Comparison of ENCODE assay signal across 3 cellular contexts in genomic region chr7:106916689-106917088, GRCh38.
TF ChIP-seq lines count a peak whose summit lies in the region.

No MANE protein-coding gene starts in this region.

TF ChIP-seq in IMR-90, 13 proteins besides CTCF, POLR2A, EP300 and RAD21:
- no peak for TF ChIP-seq RCOR1 (IDR thresholded peaks at IDR 0.05; ENCODE audit: insufficient replicate concordance, low read length)
- no peak for TF ChIP-seq NFE2L2 (IDR thresholded peaks at IDR 0.05; ENCODE audit: low read depth, low read length)
- no peak for TF ChIP-seq CEBPB (IDR thresholded peaks at IDR 0.05; ENCODE audit: low read depth, low read length)
- TF ChIP-seq MAFK (IDR thresholded peaks at IDR 0.05; ENCODE audit: low read depth, low read length), result no peak
- no peak for TF ChIP-seq FOS (IDR thresholded peaks at IDR 0.05; ENCODE audit: low read depth, low read length)
- TF ChIP-seq, protein P1, sequence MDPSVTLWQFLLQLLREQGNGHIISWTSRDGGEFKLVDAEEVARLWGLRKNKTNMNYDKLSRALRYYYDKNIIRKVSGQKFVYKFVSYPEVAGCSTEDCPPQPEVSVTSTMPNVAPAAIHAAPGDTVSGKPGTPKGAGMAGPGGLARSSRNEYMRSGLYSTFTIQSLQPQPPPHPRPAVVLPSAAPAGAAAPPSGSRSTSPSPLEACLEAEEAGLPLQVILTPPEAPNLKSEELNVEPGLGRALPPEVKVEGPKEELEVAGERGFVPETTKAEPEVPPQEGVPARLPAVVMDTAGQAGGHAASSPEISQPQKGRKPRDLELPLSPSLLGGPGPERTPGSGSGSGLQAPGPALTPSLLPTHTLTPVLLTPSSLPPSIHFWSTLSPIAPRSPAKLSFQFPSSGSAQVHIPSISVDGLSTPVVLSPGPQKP (IDR thresholded peaks at IDR 0.05; ENCODE audit: borderline replicate concordance, low read depth, low read length), result no peak
- TF ChIP-seq CHD1 (IDR thresholded peaks at IDR 0.05; ENCODE audit: low read depth, low read length), result no peak
- TF ChIP-seq BHLHE40 (IDR thresholded peaks at IDR 0.05; ENCODE audit: low read depth, low read length), result no peak
TF ChIP-seq in IMR-90: peak in this region for 0.

TF ChIP-seq in K562, 482 proteins besides CTCF, POLR2A, EP300 and RAD21:
- no peak for TF ChIP-seq MTA3 (IDR thresholded peaks at IDR 0.05; ENCODE audit: borderline replicate concordance)
- TF ChIP-seq E2F6 (IDR thresholded peaks at IDR 0.05; ENCODE audit: borderline replicate concordance in 1 of 2, extremely low read depth in 1 of 2, insufficient read depth in 1 of 2, insufficient read length in 1 of 2, low read depth in 1 of 2, low read length in 1 of 2, poor library complexity in 1 of 2, severe bottlenecking in 1 of 2), result no peak
- no peak for TF ChIP-seq EHMT2 (IDR thresholded peaks at IDR 0.05)
- TF ChIP-seq, protein P2, sequence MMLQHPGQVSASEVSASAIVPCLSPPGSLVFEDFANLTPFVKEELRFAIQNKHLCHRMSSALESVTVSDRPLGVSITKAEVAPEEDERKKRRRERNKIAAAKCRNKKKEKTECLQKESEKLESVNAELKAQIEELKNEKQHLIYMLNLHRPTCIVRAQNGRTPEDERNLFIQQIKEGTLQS (IDR thresholded peaks at IDR 0.05), result peak; percentile 37; the same call in 1 of the 2 replicates
- TF ChIP-seq, protein P2 (CRISPR knock-in tag; conservative IDR thresholded peaks at IDR 0.05), result no peak
- TF ChIP-seq POLR3G (IDR thresholded peaks at IDR 0.05; ENCODE audit: extremely low read depth, insufficient read length, insufficient replicate concordance), result no peak
- no peak for TF ChIP-seq MYNN (IDR thresholded peaks at IDR 0.05)
- no peak for TF ChIP-seq MYNN (CRISPR knock-in tag; IDR thresholded peaks at IDR 0.05)
- TF ChIP-seq ATF7 (IDR thresholded peaks at IDR 0.05), result 0 out of 2 replicates have a peak, but pooled peaks have one; percentile 16
- no peak for TF ChIP-seq FOXJ3 (CRISPR knock-in tag; IDR thresholded peaks at IDR 0.05)
- no peak for TF ChIP-seq ARNT (IDR thresholded peaks at IDR 0.05)

TF ChIP-seq in GM23338, 12 proteins besides CTCF, POLR2A, EP300 and RAD21:
- no peak for TF ChIP-seq NANOG (IDR thresholded peaks at IDR 0.05; ENCODE audit: borderline replicate concordance)
- TF ChIP-seq REST (IDR thresholded peaks at IDR 0.05; ENCODE audit: unreplicated experiment), result no peak
- TF ChIP-seq, protein P3, sequence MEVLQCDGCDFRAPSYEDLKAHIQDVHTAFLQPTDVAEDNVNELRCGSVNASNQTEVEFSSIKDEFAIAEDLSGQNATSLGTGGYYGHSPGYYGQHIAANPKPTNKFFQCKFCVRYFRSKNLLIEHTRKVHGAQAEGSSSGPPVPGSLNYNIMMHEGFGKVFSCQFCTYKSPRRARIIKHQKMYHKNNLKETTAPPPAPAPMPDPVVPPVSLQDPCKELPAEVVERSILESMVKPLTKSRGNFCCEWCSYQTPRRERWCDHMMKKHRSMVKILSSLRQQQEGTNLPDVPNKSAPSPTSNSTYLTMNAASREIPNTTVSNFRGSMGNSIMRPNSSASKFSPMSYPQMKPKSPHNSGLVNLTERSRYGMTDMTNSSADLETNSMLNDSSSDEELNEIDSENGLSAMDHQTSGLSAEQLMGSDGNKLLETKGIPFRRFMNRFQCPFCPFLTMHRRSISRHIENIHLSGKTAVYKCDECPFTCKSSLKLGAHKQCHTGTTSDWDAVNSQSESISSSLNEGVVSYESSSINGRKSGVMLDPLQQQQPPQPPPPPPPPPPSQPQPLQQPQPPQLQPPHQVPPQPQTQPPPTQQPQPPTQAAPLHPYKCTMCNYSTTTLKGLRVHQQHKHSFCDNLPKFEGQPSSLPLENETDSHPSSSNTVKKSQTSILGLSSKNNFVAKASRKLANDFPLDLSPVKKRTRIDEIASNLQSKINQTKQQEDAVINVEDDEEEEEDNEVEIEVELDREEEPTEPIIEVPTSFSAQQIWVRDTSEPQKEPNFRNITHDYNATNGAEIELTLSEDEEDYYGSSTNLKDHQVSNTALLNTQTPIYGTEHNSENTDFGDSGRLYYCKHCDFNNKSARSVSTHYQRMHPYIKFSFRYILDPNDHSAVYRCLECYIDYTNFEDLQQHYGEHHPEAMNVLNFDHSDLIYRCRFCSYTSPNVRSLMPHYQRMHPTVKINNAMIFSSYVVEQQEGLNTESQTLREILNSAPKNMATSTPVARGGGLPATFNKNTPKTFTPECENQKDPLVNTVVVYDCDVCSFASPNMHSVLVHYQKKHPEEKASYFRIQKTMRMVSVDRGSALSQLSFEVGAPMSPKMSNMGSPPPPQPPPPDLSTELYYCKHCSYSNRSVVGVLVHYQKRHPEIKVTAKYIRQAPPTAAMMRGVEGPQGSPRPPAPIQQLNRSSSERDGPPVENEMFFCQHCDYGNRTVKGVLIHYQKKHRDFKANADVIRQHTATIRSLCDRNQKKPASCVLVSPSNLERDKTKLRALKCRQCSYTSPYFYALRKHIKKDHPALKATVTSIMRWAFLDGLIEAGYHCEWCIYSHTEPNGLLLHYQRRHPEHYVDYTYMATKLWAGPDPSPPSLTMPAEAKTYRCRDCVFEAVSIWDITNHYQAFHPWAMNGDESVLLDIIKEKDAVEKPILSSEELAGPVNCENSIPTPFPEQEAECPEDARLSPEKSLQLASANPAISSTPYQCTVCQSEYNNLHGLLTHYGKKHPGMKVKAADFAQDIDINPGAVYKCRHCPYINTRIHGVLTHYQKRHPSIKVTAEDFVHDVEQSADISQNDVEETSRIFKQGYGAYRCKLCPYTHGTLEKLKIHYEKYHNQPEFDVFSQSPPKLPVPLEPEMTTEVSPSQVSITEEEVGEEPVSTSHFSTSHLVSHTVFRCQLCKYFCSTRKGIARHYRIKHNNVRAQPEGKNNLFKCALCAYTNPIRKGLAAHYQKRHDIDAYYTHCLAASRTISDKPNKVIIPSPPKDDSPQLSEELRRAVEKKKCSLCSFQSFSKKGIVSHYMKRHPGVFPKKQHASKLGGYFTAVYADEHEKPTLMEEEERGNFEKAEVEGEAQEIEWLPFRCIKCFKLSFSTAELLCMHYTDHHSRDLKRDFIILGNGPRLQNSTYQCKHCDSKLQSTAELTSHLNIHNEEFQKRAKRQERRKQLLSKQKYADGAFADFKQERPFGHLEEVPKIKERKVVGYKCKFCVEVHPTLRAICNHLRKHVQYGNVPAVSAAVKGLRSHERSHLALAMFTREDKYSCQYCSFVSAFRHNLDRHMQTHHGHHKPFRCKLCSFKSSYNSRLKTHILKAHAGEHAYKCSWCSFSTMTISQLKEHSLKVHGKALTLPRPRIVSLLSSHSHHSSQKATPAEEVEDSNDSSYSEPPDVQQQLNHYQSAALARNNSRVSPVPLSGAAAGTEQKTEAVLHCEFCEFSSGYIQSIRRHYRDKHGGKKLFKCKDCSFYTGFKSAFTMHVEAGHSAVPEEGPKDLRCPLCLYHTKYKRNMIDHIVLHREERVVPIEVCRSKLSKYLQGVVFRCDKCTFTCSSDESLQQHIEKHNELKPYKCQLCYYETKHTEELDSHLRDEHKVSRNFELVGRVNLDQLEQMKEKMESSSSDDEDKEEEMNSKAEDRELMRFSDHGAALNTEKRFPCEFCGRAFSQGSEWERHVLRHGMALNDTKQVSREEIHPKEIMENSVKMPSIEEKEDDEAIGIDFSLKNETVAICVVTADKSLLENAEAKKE (CRISPR knock-in tag; IDR thresholded peaks at IDR 0.05), result no peak
- no peak for TF ChIP-seq EZH2phosphoT487 (IDR thresholded peaks at IDR 0.05; ENCODE audit: unreplicated experiment)
- no peak for TF ChIP-seq JUNB (IDR thresholded peaks at IDR 0.05; ENCODE audit: unreplicated experiment)
- no peak for TF ChIP-seq POLR2AphosphoS5 (IDR thresholded peaks at IDR 0.05; ENCODE audit: low read depth)
- no peak for TF ChIP-seq EZH2 (IDR thresholded peaks at IDR 0.05; ENCODE audit: low read depth, unreplicated experiment)
- TF ChIP-seq, protein P4, sequence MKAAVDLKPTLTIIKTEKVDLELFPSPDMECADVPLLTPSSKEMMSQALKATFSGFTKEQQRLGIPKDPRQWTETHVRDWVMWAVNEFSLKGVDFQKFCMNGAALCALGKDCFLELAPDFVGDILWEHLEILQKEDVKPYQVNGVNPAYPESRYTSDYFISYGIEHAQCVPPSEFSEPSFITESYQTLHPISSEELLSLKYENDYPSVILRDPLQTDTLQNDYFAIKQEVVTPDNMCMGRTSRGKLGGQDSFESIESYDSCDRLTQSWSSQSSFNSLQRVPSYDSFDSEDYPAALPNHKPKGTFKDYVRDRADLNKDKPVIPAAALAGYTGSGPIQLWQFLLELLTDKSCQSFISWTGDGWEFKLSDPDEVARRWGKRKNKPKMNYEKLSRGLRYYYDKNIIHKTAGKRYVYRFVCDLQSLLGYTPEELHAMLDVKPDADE (IDR thresholded peaks at IDR 0.05), result no peak
- TF ChIP-seq STAT1 (IDR thresholded peaks at IDR 0.05; ENCODE audit: unreplicated experiment), result no peak
- TF ChIP-seq CREB1 (CRISPR knock-in tag; IDR thresholded peaks at IDR 0.05; ENCODE audit: low read depth), result no peak
- TF ChIP-seq ZNF331 (CRISPR knock-in tag; IDR thresholded peaks at IDR 0.05; ENCODE audit: low read depth), result no peak
- no peak for TF ChIP-seq ZNF114 (CRISPR knock-in tag; IDR thresholded peaks at IDR 0.05)
TF ChIP-seq in GM23338: peak in this region for 0.
